In genomic region chr17:78500806-78501205, GRCh38 we compare ENCODE assay signal across 16 cellular contexts.
A peak's percentile ranks its signal among the peaks of the same experiment; 100 is the strongest.
DNase-seq lines count a peak whose midpoint lies in the region; ATAC-seq, FAIRE-seq and TF ChIP-seq lines count a peak whose summit lies in the region.
"Had no signal": no experiment of that assay in that cellular context is flagged by ENCODE, and none has a peak within 500 bp of the region (broad histone marks: within the 10 kb centered on the region; RNA-seq: fewer than 3 reads in every experiment).

No MANE protein-coding gene starts in this region.

- CTCF ChIA-PET in HEK293 (lab: Yijun Ruan, JAX): interaction anchor here (1.8 kb wide), 1 partner anchor 207 kb away, joined by 12 read pairs; no protein-coding TSS in a partner anchor

- WGBS in right cardiac atrium: 93% methylated on average over 7 of the region's 7 CpGs
- 95% methylated on average over 7 of the region's 7 CpGs for WGBS in heart right ventricle, 2 donors
- no CpG with 5 or more reads among the region's 7 CpGs for WGBS in neuronal stem cell (ENCODE audit: extremely low coverage in 2 of 2, insufficient read length in 2 of 2, insufficient replicate concordance in 1 of 2), 2 donors

- ATAC-seq in right cardiac atrium (no peak), heart right ventricle (no peak)
- ATAC-seq: GM23338 had no signal

- no peak for FAIRE-seq in H54 (lab: Jason Lieb, UNC)
- FAIRE-seq: D721Med, G401.6, GM12891 had no signal

- no peaks in the 10 kb centered on the region for H3K79me1 ChIP-seq in neuronal stem cell (ENCODE audit: low read depth, low read length)

- H3K4me1 ChIP-seq in right cardiac atrium (ENCODE audit: control insufficient read depth, insufficient read depth, low read length): no peaks in the 10 kb centered on the region
- H3K4me1 ChIP-seq in heart right ventricle: peaks cover 0 to 20% (median 5%) of the 10 kb centered on the region in 9 donors
- H3K4me1 ChIP-seq in HEK293 (ENCODE audit: control insufficient read depth, insufficient read depth, low read length): no peaks in the 10 kb centered on the region
- H3K4me1 ChIP-seq in neuronal stem cell (ENCODE audit: control insufficient read depth in 2 of 2, insufficient read depth in 1 of 2, low read depth in 1 of 2, low read length in 2 of 2): peaks cover 0 to 1% of the 10 kb centered on the region in 2 donors

- H2BK5ac ChIP-seq in neuronal stem cell (ENCODE audit: low read length): peak overlapping the region; percentile 26

- H2BK15ac ChIP-seq in neuronal stem cell (ENCODE audit: low read length): no peak overlapping the region

- H2BK12ac ChIP-seq in neuronal stem cell (ENCODE audit: low read length): no peak overlapping the region

- H2AFZ ChIP-seq in neuronal stem cell (ENCODE audit: low read length): no peak overlapping the region
- H2AFZ ChIP-seq: GM23338 had no signal

- no peak overlapping the region for H3K14ac ChIP-seq in neuronal stem cell (ENCODE audit: low read length)

- H3K4me2 ChIP-seq in neuronal stem cell (ENCODE audit: insufficient read depth, low read length, poor library complexity, severe bottlenecking): no peak overlapping the region
- H3K4me2 ChIP-seq: GM23338 had no signal

- no peaks in the 10 kb centered on the region for H3K9me3 ChIP-seq in right cardiac atrium (ENCODE audit: control insufficient read depth, low read length)
- no peaks in the 10 kb centered on the region for H3K9me3 ChIP-seq in heart right ventricle
- H3K9me3 ChIP-seq in HEK293 (ENCODE audit: control insufficient read depth, insufficient read depth, low read depth, low read length): no peaks in the 10 kb centered on the region
- H3K9me3 ChIP-seq in neuronal stem cell (replicated peaks in 1 of 2; ENCODE audit: control insufficient read depth in 2 of 2, insufficient read depth in 1 of 2, low read depth in 1 of 2, low read length in 2 of 2): no peaks in the 10 kb centered on the region
- H3K9me3 ChIP-seq: Caco-2 had no signal

- intact Hi-C loops in right cardiac atrium (cut with DNase I) (no loop called here), heart right ventricle (cut with DNase I) (no loop called here)

- H3K9ac ChIP-seq in neuronal stem cell (ENCODE audit: low read depth, low read length, poor library complexity): no peak overlapping the region

- TF ChIP-seq CTCF in heart right ventricle (IDR thresholded peaks at IDR 0.05) (no peak), HEK293 (tag by site-specific recombination; IDR thresholded peaks at IDR 0.05) (no peak)

- H3K27ac ChIP-seq in right cardiac atrium (ENCODE audit: low read length) (no peak overlapping the region), heart right ventricle (no peak overlapping the region), HEK293 (ENCODE audit: extremely low read depth, low read depth, low read length) (no peak overlapping the region), neuronal stem cell (replicated peaks; ENCODE audit: low read length) (no peak overlapping the region), substantia nigra (ENCODE audit: low read depth, low read length, poor library complexity, severe bottlenecking) (no peak overlapping the region)
- H3K27ac ChIP-seq: 22Rv1, C4-2B had no signal

- no peak for TF ChIP-seq POLR2A in H54 (IDR thresholded peaks at IDR 0.05; ENCODE audit: low read depth, low read length)

- H2AK5ac ChIP-seq in neuronal stem cell (ENCODE audit: low read depth, low read length): no peak overlapping the region

- H3K23ac ChIP-seq in neuronal stem cell (ENCODE audit: low read depth, low read length, poor library complexity): peak overlapping the region; percentile 6

- H3K18ac ChIP-seq in neuronal stem cell (ENCODE audit: low read length): no peak overlapping the region

- H3K4me3 ChIP-seq in right cardiac atrium (ENCODE audit: low read length) (no peak overlapping the region), heart right ventricle (no peak overlapping the region), HEK293 (ENCODE audit: low read depth, low read length) (no peak overlapping the region), neuronal stem cell (ENCODE audit: low read length in 2 of 2) (no peak overlapping the region)
- H3K4me3 ChIP-seq: GM23338 had no signal

- H3K4ac ChIP-seq in neuronal stem cell (ENCODE audit: low read length): no peak overlapping the region

- no peaks in the 10 kb centered on the region for H3K27me3 ChIP-seq in right cardiac atrium (ENCODE audit: control insufficient read depth, insufficient read depth)
- no peaks in the 10 kb centered on the region for H3K27me3 ChIP-seq in heart right ventricle
- peaks cover 0 to 21% (median 2%) of the 10 kb centered on the region in 3 experiments for H3K27me3 ChIP-seq in neuronal stem cell (ENCODE audit: control insufficient read depth in 3 of 3, insufficient read depth in 3 of 3, low read depth in 1 of 3, low read length in 3 of 3)

- no peak overlapping the region for H2BK120ac ChIP-seq in neuronal stem cell (ENCODE audit: low read depth, low read length)

- H4K91ac ChIP-seq in neuronal stem cell (ENCODE audit: low read depth, low read length, poor library complexity): peak overlapping the region; percentile 38

- H3K36me3 ChIP-seq in heart right ventricle (no peaks in the 10 kb centered on the region), HEK293 (ENCODE audit: control insufficient read depth in 2 of 2, insufficient read depth in 1 of 2, low read length in 2 of 2) (no peaks in the 10 kb centered on the region), neuronal stem cell (replicated peaks in 1 of 2; ENCODE audit: control insufficient read depth in 2 of 2, insufficient read depth in 2 of 2, low read length in 2 of 2) (no peaks in the 10 kb centered on the region)

- no peak overlapping the region for H4K8ac ChIP-seq in neuronal stem cell (ENCODE audit: low read depth, low read length)

- POLR2A ChIA-PET in HEK293 (lab: Yijun Ruan, JAX): interaction anchor here (0.6 kb wide), 1 partner anchor 8 kb away, joined by 3 read pairs; no protein-coding TSS in a partner anchor

- DNase-seq in right cardiac atrium: peak in 2 of 3 donors; percentile 18 to 29
- no peak for DNase-seq in heart right ventricle
- DNase-seq in neuronal stem cell (ENCODE audit: low spot score): no peak
- DNase-seq in cerebellar cortex (ENCODE audit: low spot score): no peak
- no peak for DNase-seq in H54 (ENCODE audit: insufficient read length, low spot score)
- DNase-seq in substantia nigra (lab: John Stamatoyannopoulos, UW): no peak
- DNase-seq: Caco-2; CD4-positive, alpha-beta T cell; H9 had no signal

TF ChIP-seq in HEK293, 187 proteins besides CTCF, POLR2A, EP300 and RAD21:
- TF ChIP-seq ZNF335 (tag by site-specific recombination; conservative IDR thresholded peaks at IDR 0.05) (no peak), SCRT2 (tag by site-specific recombination; IDR thresholded peaks at IDR 0.05) (peak; percentile 87)

Comparison
In these comparisons a context has a peak if more than half of its experiments do, and no peak if none do; other contexts are left out.
1. DNase-seq: peak in right cardiac atrium (2 of 3); none in heart right ventricle (0 of 2), neuronal stem cell (single experiment), cerebellar cortex (single experiment), H54 (single experiment) and substantia nigra (0 of 49).